ENCODE assay signal across 8 cellular contexts in the genomic region with DNA sequence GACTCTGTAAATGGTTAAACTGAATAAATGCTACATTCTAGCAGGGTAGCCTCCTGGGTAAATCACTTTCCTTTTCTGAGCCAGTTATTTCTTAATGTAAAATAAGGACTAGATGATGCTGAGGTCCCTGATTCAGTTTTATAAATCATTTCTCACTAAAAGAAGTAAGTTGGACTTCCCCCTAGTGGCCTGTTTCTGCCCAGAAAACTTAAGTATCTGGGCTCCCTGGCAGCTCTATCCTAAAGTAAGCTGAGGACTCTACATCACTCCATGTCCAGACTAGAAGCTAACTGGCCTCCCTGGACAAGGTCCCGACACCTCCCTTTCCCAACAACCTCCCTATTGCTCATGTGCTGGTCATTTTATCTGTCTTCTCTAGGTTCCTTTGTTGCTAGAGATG. TPM values are rescaled to one million over a fixed set of nuclear protein-coding genes. Genes with fewer than 3 reads are reported as not detected.
DNase-seq lines count a peak whose midpoint lies in the region; ATAC-seq, FAIRE-seq and TF ChIP-seq lines count a peak whose summit lies in the region.

No MANE protein-coding gene starts in this region.

- ATAC-seq in natural killer cell (no peak), GM21529 (IDR thresholded peaks at IDR 0.05; ENCODE audit: unreplicated experiment) (no peak), HG02938 (IDR thresholded peaks at IDR 0.05; ENCODE audit: unreplicated experiment) (no peak)
- ATAC-seq in activated CD4-positive, CD25-positive, alpha-beta regulatory T cell treated with anti-CD3 and anti-CD28 coated beads, Interleukin-2, amount 50 U/mL, for 24 hours = no peak

- DNase-seq in AG20443 (ENCODE audit: low spot score) (peak; percentile 52), GM13977 (ENCODE audit: low spot score) (no peak), WERI-Rb-1 (no peak), kidney (peak; percentile 2), natural killer cell (no peak)

- no peaks in the 10 kb centered on the region for H3K27me3 ChIP-seq in WERI-Rb-1 (ENCODE audit: insufficient read depth, low read depth, severe bottlenecking)

- H3K4me3 ChIP-seq in WERI-Rb-1 (ENCODE audit: low read depth, low read length) = no peak overlapping the region
- no peak overlapping the region for H3K4me3 ChIP-seq in kidney (ENCODE audit: low read length in 2 of 2)

- peaks cover 77% of the 10 kb centered on the region for H3K36me3 ChIP-seq in WERI-Rb-1
- peaks cover 37 to 51% of the 10 kb centered on the region in 2 donors for H3K36me3 ChIP-seq in kidney (ENCODE audit: control insufficient read depth in 1 of 2, insufficient read depth in 2 of 2, low read length in 2 of 2)

- H3K4me3 Mint-ChIP-seq in natural killer cell = no peak overlapping the region

- H3K9ac ChIP-seq in kidney (ENCODE audit: low read length in 2 of 2) = no peak overlapping the region

- no peak overlapping the region for H3K27ac ChIP-seq in WERI-Rb-1
- no peak overlapping the region for H3K27ac ChIP-seq in kidney (ENCODE audit: low read depth in 2 of 2, low read length in 2 of 2)

- in situ Hi-C loops in GM13977 (cut with MboI; ENCODE audit: low pct_unique_long_range_greater_than_20kb, low sequenced_read_pairs, unreplicated experiment) = no loop called here

- TF ChIP-seq CTCF in GM13977 (IDR thresholded peaks at IDR 0.05; ENCODE audit: extremely low read depth, insufficient read depth, missing control alignments) (peak; percentile 47), WERI-Rb-1 (IDR thresholded peaks at IDR 0.05; ENCODE audit: low read depth, low read length) (peak; percentile 35), kidney (IDR thresholded peaks at IDR 0.05; ENCODE audit: borderline replicate concordance, extremely low read depth, insufficient read depth) (peak; percentile 31), natural killer cell (IDR thresholded peaks at IDR 0.05) (no peak)

- no peaks in the 10 kb centered on the region for H3K9me3 ChIP-seq in WERI-Rb-1 (ENCODE audit: severe bottlenecking)
- no peaks in the 10 kb centered on the region for H3K9me3 ChIP-seq in kidney (ENCODE audit: control insufficient read depth in 1 of 2, low read length in 2 of 2)

- peaks cover 11% of the 10 kb centered on the region for H3K36me3 Mint-ChIP-seq in natural killer cell

- no peaks in the 10 kb centered on the region for H3K9me3 Mint-ChIP-seq in natural killer cell

- no peak for FAIRE-seq in kidney (lab: Jason Lieb, UNC)

- H3K4me1 Mint-ChIP-seq in natural killer cell = peaks cover 18 to 32% of the 10 kb centered on the region in 2 donors

- H3K27me3 Mint-ChIP-seq in natural killer cell (ENCODE audit: low read depth in 2 of 2) = no peaks in the 10 kb centered on the region

- no peak overlapping the region for H3K27ac Mint-ChIP-seq in natural killer cell

- H3K4me1 ChIP-seq in kidney (ENCODE audit: control insufficient read depth in 1 of 2, insufficient read depth in 1 of 2, low read depth in 1 of 2, low read length in 2 of 2) = peaks cover 8 to 14% of the 10 kb centered on the region in 2 donors

- intact Hi-C loops in kidney (cut with DNase I) = loop anchor here (10.0 kb wide), 1 partner anchor 82 kb away; no protein-coding TSS in a partner anchor
- intact Hi-C loops in natural killer cell (cut with micrococcal nuclease) = no loop called here

RNA-seq across cellular contexts. Expression of gene GPN2, which starts 3.0 kb away (rescaled TPM):
- total RNA-seq in kidney (28.8 TPM), natural killer cell (10 to 100 TPM; 32.4 to 42.6 (median 37.9) TPM)
- 24.6 TPM for polyA plus RNA-seq in kidney (ENCODE audit: insufficient read depth, low read depth, low replicate concordance)

RNA-seq across cellular contexts. Expression of gene GPATCH3, which starts 13.1 kb away (rescaled TPM):
- total RNA-seq in kidney = 15.8 TPM
- 15.8 TPM for polyA plus RNA-seq in kidney (ENCODE audit: insufficient read depth, low read depth, low replicate concordance)
- 10 to 100 TPM; 25.5 to 41.3 (median 34.6) TPM for total RNA-seq in natural killer cell

RNA-seq across cellular contexts. Expression of gene SFN, which starts 24.2 kb away (rescaled TPM):
- total RNA-seq in kidney (44.7 TPM), natural killer cell (1 to 10 TPM in 1 of 3 donors, under 1 TPM in 1, not detected in 1; 0.66 to 1.3 TPM)
- polyA plus RNA-seq in kidney (ENCODE audit: insufficient read depth, low read depth, low replicate concordance) = 2.9 TPM

RNA-seq across cellular contexts. Expression of gene NR0B2, which starts 26.6 kb away (rescaled TPM):
- total RNA-seq in kidney = 0.79 TPM
- polyA plus RNA-seq in kidney (ENCODE audit: insufficient read depth, low read depth, low replicate concordance) = 16.5 TPM
- total RNA-seq in natural killer cell = not detected

RNA-seq across cellular contexts. Expression of gene NUDC, which starts 34.4 kb away (rescaled TPM):
- total RNA-seq in kidney (61.5 TPM), natural killer cell (10 to 100 TPM; 43.6 to 46.6 (median 43.7) TPM)
- 112 TPM for polyA plus RNA-seq in kidney (ENCODE audit: insufficient read depth, low read depth, low replicate concordance)

Comparison
In these comparisons a context has a peak if more than half of its experiments do, and no peak if none do; other contexts are left out.
1. DNase-seq: peak in AG20443 (single experiment) and kidney (single experiment); none in GM13977 (single experiment), WERI-Rb-1 (single experiment) and natural killer cell (single experiment).
2. RNA of gene SFN, which starts 24.2 kb away (total RNA-seq): 44.7 TPM in kidney (single experiment); 0.66 to 1.3 TPM in natural killer cell; every median in the first group is over 10 times any median in the second.